19 cellular contexts compared by ENCODE assay signal in the genomic region with DNA sequence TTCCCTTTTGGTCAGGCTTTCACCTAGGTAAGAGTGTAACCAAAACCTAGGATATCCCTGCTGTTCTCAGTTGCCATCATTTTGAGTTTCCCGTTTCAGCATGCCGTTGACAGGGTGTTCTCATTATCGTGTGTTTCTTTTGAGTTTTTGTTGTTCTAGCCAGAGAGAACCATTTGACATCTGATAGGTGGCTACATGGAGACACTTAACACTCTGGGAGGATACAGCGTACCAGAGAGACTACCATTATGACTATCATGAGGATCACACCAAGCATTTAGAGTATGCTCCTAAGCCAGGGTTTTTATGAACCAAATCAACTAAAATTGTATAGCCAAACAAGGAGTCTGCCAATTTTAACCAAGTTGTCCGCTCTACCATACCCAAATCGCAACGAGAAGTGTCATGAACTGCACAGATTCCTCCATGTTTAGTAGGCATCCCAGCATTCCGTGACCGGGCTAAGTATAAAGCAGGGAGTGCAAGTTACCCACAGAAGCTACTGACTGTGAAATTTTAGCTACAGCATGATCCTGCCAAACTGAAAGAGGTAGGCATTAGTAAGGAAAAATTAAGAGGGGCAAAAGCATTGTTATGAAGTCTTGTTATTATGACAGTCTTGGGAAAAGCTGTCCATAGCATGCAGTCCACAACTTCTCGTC. TPM values are rescaled to one million over a fixed set of nuclear protein-coding genes. Genes with fewer than 3 reads are reported as not detected.
DNase-seq lines count a peak whose midpoint lies in the region; ATAC-seq and TF ChIP-seq lines count a peak whose summit lies in the region.
"Had no signal": no experiment of that assay in that cellular context is flagged by ENCODE, and none has a peak within 500 bp of the region (broad histone marks: within the 10 kb centered on the region; RNA-seq: fewer than 3 reads in every experiment).

No MANE protein-coding gene starts in this region.

- no peak overlapping the region for H4K91ac ChIP-seq in IMR-90 (ENCODE audit: insufficient read depth, low read depth, low read length)

- no peak overlapping the region for H3K9ac ChIP-seq in IMR-90 (ENCODE audit: low read depth, low read length)
- no peak overlapping the region for H3K9ac ChIP-seq in endodermal cell (ENCODE audit: extremely low read depth, low read length, poor library complexity, severe bottlenecking)

- H3K27me3 Mint-ChIP-seq in endodermal cell (ENCODE audit: insufficient read depth) (no peaks in the 10 kb centered on the region), glutamatergic neuron (ENCODE audit: unreplicated experiment) (no peaks in the 10 kb centered on the region)
- no peaks in the 10 kb centered on the region for H3K27me3 Mint-ChIP-seq in naive thymus-derived CD8-positive, alpha-beta T cell
- H3K27me3 Mint-ChIP-seq: CD8-positive, alpha-beta memory T cell had no signal

- no peak overlapping the region for H3K4ac ChIP-seq in IMR-90 (ENCODE audit: low read depth, low read length)

- no peak overlapping the region for H2BK15ac ChIP-seq in IMR-90 (ENCODE audit: low read depth, low read length)

- no peak overlapping the region for H2AK9ac ChIP-seq in IMR-90 (replicated peaks; ENCODE audit: low read depth, low read length, poor library complexity)

- TF ChIP-seq RAD21 in IMR-90 (IDR thresholded peaks at IDR 0.05; ENCODE audit: low read length): no peak

- H3K27ac ChIP-seq in A673 (ENCODE audit: low read depth, low read length, poor library complexity, severe bottlenecking): no peak overlapping the region
- no peak overlapping the region for H3K27ac ChIP-seq in IMR-90 (ENCODE audit: insufficient read depth, low read length)
- no peak overlapping the region for H3K27ac ChIP-seq in endodermal cell (ENCODE audit: low read depth, low read length)
- peak overlapping the region; percentile 60 to 86 (median 76) for H3K27ac ChIP-seq in gastrocnemius medialis

- H2AFZ ChIP-seq in IMR-90 (replicated peaks; ENCODE audit: low read length, poor library complexity): no peak overlapping the region

- TF ChIP-seq CTCF in A673 (conservative IDR thresholded peaks at IDR 0.05; ENCODE audit: low read depth, low read length) (no peak), IMR-90 (conservative IDR thresholded peaks at IDR 0.05; ENCODE audit: low read depth, low read length) (no peak), endodermal cell (conservative IDR thresholded peaks at IDR 0.05) (no peak), gastrocnemius medialis (IDR thresholded peaks at IDR 0.05 in 4 of 5, conservative IDR thresholded peaks at IDR 0.05 in 1 of 5) (no peak), mucosa of descending colon (IDR thresholded peaks at IDR 0.05) (no peak), glutamatergic neuron (IDR thresholded peaks at IDR 0.05; ENCODE audit: partially characterized antibody, unreplicated experiment) (no peak)

- in situ Hi-C loops in IMR-90 (cut with MboI; ENCODE audit: low sequenced_read_pairs): no loop called here
- in situ Hi-C loops in gastrocnemius medialis (cut with MboI; ENCODE audit: low sequenced_read_pairs in 4 of 4): no loop called here

- H3K4me1 ChIP-seq in A673 (ENCODE audit: insufficient read depth, low read length, poor library complexity, severe bottlenecking) (peaks cover 12% of the 10 kb centered on the region), IMR-90 (ENCODE audit: control insufficient read depth, insufficient read depth, low read length) (peaks cover 2% of the 10 kb centered on the region; the same call in 1 of the 2 replicates), endodermal cell (ENCODE audit: control insufficient read depth, insufficient read depth, low read length) (no peaks in the 10 kb centered on the region), gastrocnemius medialis (peaks cover 42 to 43% of the 10 kb centered on the region in 2 donors), mucosa of descending colon (ENCODE audit: low read depth) (no peaks in the 10 kb centered on the region)

- peaks cover 32 to 80% of the 10 kb centered on the region in 2 experiments for H3K79me1 ChIP-seq in IMR-90 (ENCODE audit: low read depth in 1 of 2, low read length in 2 of 2)

- no peak overlapping the region for H2BK5ac ChIP-seq in IMR-90 (ENCODE audit: low read depth, low read length, poor library complexity, severe bottlenecking)

- no peak overlapping the region for H3K18ac ChIP-seq in IMR-90 (ENCODE audit: low read depth, low read length)

- no peak for TF ChIP-seq POLR2A in IMR-90 (IDR thresholded peaks at IDR 0.05; ENCODE audit: low read depth, low read length)
- no peak for TF ChIP-seq POLR2A in gastrocnemius medialis (IDR thresholded peaks at IDR 0.05)

- POLR2A ChIA-PET in A673 (lab: Charles Lee; ENCODE audit: low non-redundant PET) (no interaction called here), IMR-90 (lab: Charles Lee; ENCODE audit: unreplicated experiment) (no interaction called here)
- POLR2A ChIA-PET in naive thymus-derived CD8-positive, alpha-beta T cell (lab: Charles Lee): interaction anchor here (0.6 kb wide), 1 partner anchor 8 kb away, joined by 3 read pairs; no protein-coding TSS in a partner anchor

- dilution Hi-C loops in IMR-90 (cut with HindIII; ENCODE audit: low sequenced_read_pairs, unreplicated experiment): no loop called here

- H3K4me1 Mint-ChIP-seq in endodermal cell (peaks cover 4% of the 10 kb centered on the region), glutamatergic neuron (ENCODE audit: low read depth, unreplicated experiment) (peaks cover 4% of the 10 kb centered on the region)
- peaks cover 8 to 43% (median 16%) of the 10 kb centered on the region in 4 donors for H3K4me1 Mint-ChIP-seq in naive thymus-derived CD8-positive, alpha-beta T cell

- H4K5ac ChIP-seq in IMR-90 (ENCODE audit: low read depth, low read length): no peak overlapping the region

- peaks cover 2% of the 10 kb centered on the region; the same call in 1 of the 2 replicates for H3K9me1 ChIP-seq in IMR-90 (ENCODE audit: insufficient read depth, low read length)

- H3K4me2 ChIP-seq in IMR-90 (ENCODE audit: low read depth, low read length): no peak overlapping the region

- H2AK5ac ChIP-seq in IMR-90 (ENCODE audit: low read depth, low read length): no peak overlapping the region

- H3K27ac Mint-ChIP-seq in endodermal cell (peak overlapping the region; percentile 11), glutamatergic neuron (ENCODE audit: unreplicated experiment) (no peak overlapping the region)
- H3K27ac Mint-ChIP-seq in naive thymus-derived CD8-positive, alpha-beta T cell: peak overlapping the region in 2 of 10 donors; percentile 21 to 90

- no peak overlapping the region for H4K8ac ChIP-seq in IMR-90 (ENCODE audit: low read depth in 2 of 2, low read length in 2 of 2)

- H3K36me3 Mint-ChIP-seq in endodermal cell (ENCODE audit: low read depth): peaks cover 44% of the 10 kb centered on the region
- H3K36me3 Mint-ChIP-seq in naive thymus-derived CD8-positive, alpha-beta T cell: peaks cover 0 to 43% (median 15%) of the 10 kb centered on the region in 3 donors
- no peaks in the 10 kb centered on the region for H3K36me3 Mint-ChIP-seq in glutamatergic neuron (ENCODE audit: unreplicated experiment)

- H3K9me3 ChIP-seq in A673 (ENCODE audit: low read depth, low read length, poor library complexity, severe bottlenecking) (no peaks in the 10 kb centered on the region), IMR-90 (ENCODE audit: control insufficient read depth, insufficient read depth, low read length) (no peaks in the 10 kb centered on the region), endodermal cell (ENCODE audit: control insufficient read depth, low read length) (no peaks in the 10 kb centered on the region), gastrocnemius medialis (no peaks in the 10 kb centered on the region), mucosa of descending colon (no peaks in the 10 kb centered on the region)
- H3K9me3 ChIP-seq: BLaER1 treated with 17β-estradiol and CSF1 and Interleukin-3, amounts not matched to agents 10 nM and 100 nM had no signal

- H3K9me3 Mint-ChIP-seq in endodermal cell (no peaks in the 10 kb centered on the region), glutamatergic neuron (ENCODE audit: unreplicated experiment) (peaks cover 1% of the 10 kb centered on the region)
- no peaks in the 10 kb centered on the region for H3K9me3 Mint-ChIP-seq in naive thymus-derived CD8-positive, alpha-beta T cell
- H3K9me3 Mint-ChIP-seq: CD8-positive, alpha-beta memory T cell had no signal

- ATAC-seq in IMR-90 (ENCODE audit: low read depth): no peak
- ATAC-seq in gastrocnemius medialis: peak; percentile 91 to 96
- no peak for ATAC-seq in mucosa of descending colon
- ATAC-seq in naive thymus-derived CD8-positive, alpha-beta T cell: no peak
- ATAC-seq: GM12878 had no signal

- peaks cover 41% of the 10 kb centered on the region; the same call in 1 of the 2 replicates for H4K20me1 ChIP-seq in IMR-90 (ENCODE audit: insufficient read depth, low read length)

- H3K23ac ChIP-seq in IMR-90 (ENCODE audit: low read depth, low read length): 0 out of 2 replicates have a peak overlapping the region, but pooled peaks have one; percentile 63

- DNase-seq in A673 (ENCODE audit: low spot score) (no peak), IMR-90 (no peak), endodermal cell (no peak), gastrocnemius medialis (peak in 1 of 2 donors; percentile 29), mucosa of descending colon (no peak), glutamatergic neuron (no peak)
- no peak for DNase-seq in naive thymus-derived CD8-positive, alpha-beta T cell
- DNase-seq: CD8-positive, alpha-beta memory T cell; DMS53; EL; KBM-7; NCI-H1105; NCI-H2081; NCI-H510A; NCI-H82; OCI-M1; SHP77 had no signal

- no peak overlapping the region for H2BK20ac ChIP-seq in IMR-90 (ENCODE audit: low read depth, low read length)

- H3K27me3 ChIP-seq in A673 (replicated peaks; ENCODE audit: insufficient read depth, low read depth, low read length, poor library complexity) (no peaks in the 10 kb centered on the region), IMR-90 (ENCODE audit: control insufficient read depth, insufficient read depth, low read length) (no peaks in the 10 kb centered on the region), endodermal cell (ENCODE audit: control insufficient read depth, insufficient read depth, low read length, poor library complexity, severe bottlenecking) (no peaks in the 10 kb centered on the region), gastrocnemius medialis (no peaks in the 10 kb centered on the region)
- H3K27me3 ChIP-seq: BLaER1 treated with 17β-estradiol and CSF1 and Interleukin-3, amounts not matched to agents 10 nM and 100 nM had no signal

- intact Hi-C loops in A673 (cut with micrococcal nuclease; ENCODE audit: unreplicated experiment) (no loop called here), IMR-90 (cut with micrococcal nuclease) (no loop called here), gastrocnemius medialis (cut with DNase I; ENCODE audit: low total_unique reads) (no loop called here), mucosa of descending colon (cut with DNase I, micrococcal nuclease) (no loop called here)

- no peak overlapping the region for H3K14ac ChIP-seq in IMR-90 (replicated peaks; ENCODE audit: low read depth, low read length)

- peaks cover 3% of the 10 kb centered on the region for H3K36me3 ChIP-seq in A673 (ENCODE audit: insufficient read depth, low read length, poor library complexity, severe bottlenecking)
- H3K36me3 ChIP-seq in IMR-90 (ENCODE audit: control insufficient read depth, insufficient read depth, low read length): peaks cover 15% of the 10 kb centered on the region
- H3K36me3 ChIP-seq in endodermal cell (ENCODE audit: control insufficient read depth, insufficient read depth, low read length): peaks cover 43% of the 10 kb centered on the region
- H3K36me3 ChIP-seq in gastrocnemius medialis: no peaks in the 10 kb centered on the region
- no peaks in the 10 kb centered on the region for H3K36me3 ChIP-seq in mucosa of descending colon (ENCODE audit: low read depth)

- CTCF ChIA-PET in A673 (lab: Charles Lee): no interaction called here
- CTCF ChIA-PET in IMR-90 (lab: Yijun Ruan, JAX): interaction anchor here (1.2 kb wide), 1 partner anchor 112 kb away, joined by 3 read pairs; no protein-coding TSS in a partner anchor

- BruUV-seq in A673 (replicated peaks; lab: Mats Ljungman, UMichigan): TSS peak; percentile 2
- no TSS peak for BruUV-seq in IMR-90 (replicated peaks; lab: Mats Ljungman, UMichigan)

- no peak overlapping the region for H2BK120ac ChIP-seq in IMR-90 (ENCODE audit: low read depth, low read length)

- H3K4me3 Mint-ChIP-seq in endodermal cell (no peak overlapping the region), glutamatergic neuron (ENCODE audit: unreplicated experiment) (no peak overlapping the region)
- no peak overlapping the region for H3K4me3 Mint-ChIP-seq in naive thymus-derived CD8-positive, alpha-beta T cell
- H3K4me3 Mint-ChIP-seq: CD8-positive, alpha-beta memory T cell had no signal

- WGBS in IMR-90 (ENCODE audit: extremely low coverage in 2 of 2, insufficient read length in 1 of 2), 2 experiments: 91% methylated on average over 7 of the region's 10 CpGs; no CpG with 5 or more reads in 1 of the 2 experiments
- WGBS in endodermal cell (ENCODE audit: insufficient coverage in 1 of 2, insufficient read length in 1 of 2), 2 experiments: 90 to 94% methylated on average over 10 of the region's 10 CpGs

- H3K4me3 ChIP-seq in A673 (ENCODE audit: low read depth, low read length, poor library complexity, severe bottlenecking): no peak overlapping the region
- no peak overlapping the region for H3K4me3 ChIP-seq in IMR-90 (ENCODE audit: insufficient read depth, low read depth, low read length)
- no peak overlapping the region for H3K4me3 ChIP-seq in endodermal cell (ENCODE audit: low read length)
- peak overlapping the region in 1 of 4 donors; percentile 2 for H3K4me3 ChIP-seq in gastrocnemius medialis
- H3K4me3 ChIP-seq in mucosa of descending colon: no peak overlapping the region
- H3K4me3 ChIP-seq: BLaER1 treated with 17β-estradiol and CSF1 and Interleukin-3, amounts not matched to agents 10 nM and 100 nM; GM12878 had no signal

- no peak overlapping the region for H3K56ac ChIP-seq in IMR-90 (ENCODE audit: extremely low read depth, insufficient read depth, low read length)

RNA-seq across cellular contexts. Expression of a gene that starts 48.8 kb away (rescaled TPM):
- 94.4 and 101 TPM in 2 replicates for total RNA-seq in A673 (2021)
- total RNA-seq in IMR-90 (2012; rRNA removed): 80.5 and 88.0 TPM in 2 replicates
- 72.8 and 78.5 TPM in 2 replicates for polyA plus RNA-seq in IMR-90 (2012; rRNA removed)
- polyA plus RNA-seq in IMR-90 (2012; cell fraction: cytosol; rRNA removed): 34.2 and 35.5 TPM in 2 replicates
- 156 and 427 TPM in 2 replicates for polyA plus RNA-seq in IMR-90 (2012; cell fraction: nucleus; rRNA removed; ENCODE audit: low replicate concordance)
- total RNA-seq in endodermal cell: 100 to 1,000 TPM in 1 of 2 donors, 10 to 100 TPM in 1; 95.8 to 106 TPM
- 73.3 TPM for polyA plus RNA-seq in endodermal cell (2013, experiment 1 of 2)
- polyA plus RNA-seq in endodermal cell (2013, experiment 2 of 2): 80.1 TPM
- 10 to 100 TPM; 60.2 to 73.1 (median 71.6) TPM for total RNA-seq in gastrocnemius medialis
- total RNA-seq in mucosa of descending colon: 10 to 100 TPM; 60.8 to 85.7 (median 66.8) TPM
- total RNA-seq in naive thymus-derived CD8-positive, alpha-beta T cell: 100 to 1,000 TPM; 123 to 128 TPM
- polyA plus RNA-seq in naive thymus-derived CD8-positive, alpha-beta T cell: 10 to 100 TPM; 26.8 to 36.5 (median 30.7) TPM
- 110 TPM for total RNA-seq in glutamatergic neuron (ENCODE audit: unreplicated experiment)

Comparison
In these comparisons a context has a peak if more than half of its experiments do, and no peak if none do; other contexts are left out.
1. H3K27ac ChIP-seq: peak in gastrocnemius medialis (4 of 4); none in A673 (single experiment), IMR-90 (single experiment) and endodermal cell (single experiment).
2. ATAC-seq: peak in gastrocnemius medialis (2 of 2); none in IMR-90 (single experiment), mucosa of descending colon (single experiment) and naive thymus-derived CD8-positive, alpha-beta T cell (0 of 2).